In the genomic region with DNA sequence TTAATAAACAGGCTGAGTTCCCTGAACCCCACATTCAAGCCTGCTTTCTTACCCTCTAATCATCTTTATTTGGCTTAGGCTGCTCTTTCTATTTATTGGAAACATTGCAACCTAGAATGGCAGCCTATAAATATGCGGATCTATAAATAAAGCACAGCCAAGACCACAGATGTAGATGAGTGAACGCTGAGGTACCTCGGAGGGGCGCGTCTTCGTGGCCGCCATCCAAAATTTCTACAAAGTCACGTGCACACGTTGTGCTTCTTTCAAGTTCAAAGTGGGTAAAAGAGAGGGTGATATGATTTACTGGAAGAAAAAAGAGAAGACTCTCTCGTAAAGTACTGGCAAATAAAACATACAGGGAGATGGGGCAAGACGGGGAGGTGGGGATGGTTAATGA, we compare ENCODE assay signal across 16 cellular contexts.
"Had no signal": no experiment of that assay in that cellular context is flagged by ENCODE, and none has a peak within 500 bp of the region (broad histone marks: within the 10 kb centered on the region; RNA-seq: fewer than 3 reads in every experiment).

No MANE protein-coding gene starts in this region.

- H3K36me3 Mint-ChIP-seq: natural killer cell treated with Interleukin-12 subunit alpha and Interleukin-12 subunit beta and Interleukin-15 and Interleukin-18, amount 100 ng/mL, for 72 hours; WTC11 had no signal

- H3K9me3 Mint-ChIP-seq: activated CD4-positive, alpha-beta T cell treated with anti-CD3 and anti-CD28 coated beads, Interleukin-2, amount 10 ng/mL, durations not matched to agents 24 days and 14 days; activated naive CD8-positive, alpha-beta T cell treated with anti-CD3 and anti-CD28 coated beads, Interleukin-2, amount 50 U/mL, for 24 hours; natural killer cell treated with Interleukin-12 subunit alpha and Interleukin-12 subunit beta and Interleukin-15 and Interleukin-18, amount 100 ng/mL, for 72 hours; WTC11 had no signal

- H3K27ac Mint-ChIP-seq: activated CD4-positive, alpha-beta T cell treated with anti-CD3 and anti-CD28 coated beads, Interleukin-2, amount 10 ng/mL, durations not matched to agents 24 days and 14 days; activated naive CD8-positive, alpha-beta T cell treated with anti-CD3 and anti-CD28 coated beads, Interleukin-2, amount 50 U/mL, for 24 hours; natural killer cell treated with Interleukin-12 subunit alpha and Interleukin-12 subunit beta and Interleukin-15 and Interleukin-18, amount 100 ng/mL, for 72 hours; WTC11 had no signal

- H3K4me3 Mint-ChIP-seq: activated CD4-positive, alpha-beta T cell treated with anti-CD3 and anti-CD28 coated beads, Interleukin-2, amount 10 ng/mL, durations not matched to agents 24 days and 14 days; activated naive CD8-positive, alpha-beta T cell treated with anti-CD3 and anti-CD28 coated beads, Interleukin-2, amount 50 U/mL, for 24 hours; natural killer cell treated with Interleukin-12 subunit alpha and Interleukin-12 subunit beta and Interleukin-15 and Interleukin-18, amount 100 ng/mL, for 72 hours; WTC11 had no signal

- H3K36me3 ChIP-seq: ascending aorta, ovary, stomach, thoracic aorta had no signal

- H3K27ac ChIP-seq: ovary had no signal

- H3K9me3 ChIP-seq: ascending aorta, ovary, stomach, thoracic aorta had no signal

- H3K27me3 Mint-ChIP-seq: activated naive CD8-positive, alpha-beta T cell treated with anti-CD3 and anti-CD28 coated beads, Interleukin-2, amount 50 U/mL, for 24 hours; natural killer cell treated with Interleukin-12 subunit alpha and Interleukin-12 subunit beta and Interleukin-15 and Interleukin-18, amount 100 ng/mL, for 72 hours had no signal

- DNase-seq: activated CD4-positive, alpha-beta T cell treated with anti-CD3 and anti-CD28 coated beads, Interleukin-2, amount 10 ng/mL, durations not matched to agents 24 days and 14 days; activated CD8-positive, alpha-beta memory T cell treated with anti-CD3 and anti-CD28 coated beads for 24 hours; activated naive CD4-positive, alpha-beta T cell treated with Interleukin-2 at 50 U/mL for 16 hours; activated naive CD8-positive, alpha-beta T cell treated with anti-CD3 and anti-CD28 coated beads, Interleukin-2, amount 50 U/mL, for 24 hours; caudate nucleus; effector CD8-positive, alpha-beta T cell; ovary; stimulated activated CD4-positive, alpha-beta T cell treated with anti-CD3 and anti-CD28 coated beads, Interleukin-15, amount 100 ng/mL, for 24 hours; stimulated activated CD4-positive, alpha-beta T cell treated with anti-CD3 and anti-CD28 coated beads, Interleukin-4, amount 100 ng/mL, for 4 hours; stomach; T-helper 1 cell had no signal

- H3K4me3 ChIP-seq: ascending aorta, coronary artery, ovary, stomach, thoracic aorta had no signal

- H3K27me3 ChIP-seq: ascending aorta, ovary, stomach had no signal
